Comparison of ENCODE assay signal across 8 cellular contexts in the genomic region with DNA sequence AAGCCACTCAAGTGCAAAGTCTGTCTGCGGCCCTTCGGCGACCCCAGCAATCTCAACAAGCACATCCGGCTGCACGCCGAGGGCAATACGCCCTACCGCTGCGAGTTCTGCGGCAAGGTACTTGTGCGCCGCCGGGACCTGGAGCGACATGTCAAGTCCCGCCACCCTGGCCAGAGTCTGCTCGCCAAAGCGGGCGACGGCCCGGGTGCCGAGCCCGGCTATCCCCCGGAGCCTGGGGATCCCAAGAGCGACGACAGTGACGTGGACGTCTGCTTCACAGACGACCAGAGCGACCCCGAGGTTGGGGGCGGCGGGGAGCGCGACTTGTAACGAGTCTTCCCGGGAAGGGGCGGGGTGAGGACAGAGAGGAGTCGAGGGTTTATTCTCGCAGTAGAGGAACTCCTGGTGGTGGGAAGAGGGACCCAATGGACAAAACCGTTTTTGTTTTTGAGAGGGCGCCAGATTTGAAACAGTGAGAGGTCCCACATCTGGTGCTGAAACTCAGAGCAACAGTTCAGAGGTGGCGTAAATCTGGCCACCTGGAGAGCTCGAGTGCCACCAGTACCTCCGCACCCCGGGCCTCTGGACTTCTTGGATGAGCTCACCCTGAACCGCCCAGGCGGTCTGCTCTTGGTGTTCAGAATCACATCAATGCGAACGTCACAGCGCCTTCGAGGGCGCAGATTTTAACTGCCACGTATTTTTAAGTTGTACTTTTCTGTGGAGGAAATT. TPM values are rescaled to one million over a fixed set of nuclear protein-coding genes. Genes with fewer than 3 reads are reported as not detected.
DNase-seq lines count a peak whose midpoint lies in the region; ATAC-seq and TF ChIP-seq lines count a peak whose summit lies in the region.

No MANE protein-coding gene starts in this region.

- peaks cover 98% of the 10 kb centered on the region for H3K27me3 ChIP-seq in mononuclear cell (ENCODE audit: insufficient read depth, low read length)
- H3K27me3 ChIP-seq in adrenal gland = peaks cover 91% of the 10 kb centered on the region

- H3K27me3 Mint-ChIP-seq in activated naive CD8-positive, alpha-beta T cell treated with anti-CD3 and anti-CD28 coated beads for 36 hours = peaks cover 88% of the 10 kb centered on the region

- H3K4me3 ChIP-seq in mononuclear cell (ENCODE audit: low read length) (peak overlapping the region; percentile 14), adrenal gland (peak overlapping the region in 1 of 4 donors; percentile 59)

- H3K4me1 ChIP-seq in mononuclear cell (ENCODE audit: insufficient read depth, low read length) (peaks cover 21% of the 10 kb centered on the region), adrenal gland (replicated peaks in 1 of 2) (peaks cover 13 to 18% of the 10 kb centered on the region in 2 donors)

- peaks cover 3% of the 10 kb centered on the region for H3K36me3 Mint-ChIP-seq in activated naive CD8-positive, alpha-beta T cell treated with anti-CD3 and anti-CD28 coated beads for 36 hours

- H3K4me3 Mint-ChIP-seq in activated naive CD8-positive, alpha-beta T cell treated with anti-CD3 and anti-CD28 coated beads for 36 hours = peak overlapping the region; percentile 63

- POLR2A ChIA-PET in RWPE1 (lab: Yijun Ruan, JAX; ENCODE audit: low non-redundant PET) = no interaction called here

- no peak overlapping the region for H3K27ac ChIP-seq in RWPE1
- no peak overlapping the region for H3K27ac ChIP-seq in adrenal gland

- H3K9me3 ChIP-seq in mononuclear cell (ENCODE audit: low read depth, low read length) = no peaks in the 10 kb centered on the region
- H3K9me3 ChIP-seq in adrenal gland (replicated peaks in 1 of 3) = no peaks in the 10 kb centered on the region

- H3K27ac Mint-ChIP-seq in activated naive CD8-positive, alpha-beta T cell treated with anti-CD3 and anti-CD28 coated beads for 36 hours = no peak overlapping the region

- intact Hi-C loops in adrenal gland (cut with DNase I) = no loop called here

- DNase-seq in DMS 273 (lab: John Stamatoyannopoulos, UW; ENCODE audit: unreplicated experiment) (peak; percentile 95), GM20000 (ENCODE audit: low spot score) (peak; percentile 53), NCI-H1105 treated with DMSO at 0.1 percent for 48 hours (lab: John Stamatoyannopoulos, UW) (peak; percentile 71), RWPE1 (ENCODE audit: low spot score) (no peak), adrenal gland (no peak)
- peak; percentile 37 for DNase-seq in activated naive CD8-positive, alpha-beta T cell treated with anti-CD3 and anti-CD28 coated beads for 36 hours

- no peaks in the 10 kb centered on the region for H3K36me3 ChIP-seq in adrenal gland (replicated peaks in 1 of 2)

- TF ChIP-seq CTCF in GM20000 (IDR thresholded peaks at IDR 0.05; ENCODE audit: extremely low read depth, missing control alignments) = no peak
- no peak for TF ChIP-seq CTCF in RWPE1 (conservative IDR thresholded peaks at IDR 0.05; ENCODE audit: low read depth)
- TF ChIP-seq CTCF in adrenal gland (IDR thresholded peaks at IDR 0.05) = no peak

- H3K4me1 Mint-ChIP-seq in activated naive CD8-positive, alpha-beta T cell treated with anti-CD3 and anti-CD28 coated beads for 36 hours = peaks cover 23% of the 10 kb centered on the region

- CTCF ChIA-PET in RWPE1 (lab: Yijun Ruan, JAX) = interaction anchor here (0.7 kb wide), 1 partner anchor 224 kb away, joined by 3 read pairs; no protein-coding TSS in a partner anchor

- ATAC-seq in HG03342 (IDR thresholded peaks at IDR 0.05; ENCODE audit: unreplicated experiment) = no peak

- 5 to 13% (median 7%) methylated on average over 21 to 53 of the region's 53 CpGs for WGBS in adrenal gland, 4 donors

- no peak for TF ChIP-seq POLR2A in adrenal gland (IDR thresholded peaks at IDR 0.05)

- H3K9me3 Mint-ChIP-seq in activated naive CD8-positive, alpha-beta T cell treated with anti-CD3 and anti-CD28 coated beads for 36 hours = peaks cover 3% of the 10 kb centered on the region

RNA-seq across cellular contexts. Expression of a gene that starts 8.0 kb away (rescaled TPM):
- under 1 TPM in 1 of 2 experiments, not detected in 1; 0.10 TPM for total RNA-seq in activated naive CD8-positive, alpha-beta T cell treated with anti-CD3 and anti-CD28 coated beads for 36 hours
- total RNA-seq in mononuclear cell = under 0.01 TPM
- not detected for total RNA-seq in adrenal gland
- polyA plus RNA-seq in adrenal gland = not detected

RNA-seq across cellular contexts. Expression of a gene that starts 46.1 kb away (rescaled TPM):
- total RNA-seq in activated naive CD8-positive, alpha-beta T cell treated with anti-CD3 and anti-CD28 coated beads for 36 hours = 10 to 100 TPM; 77.3 to 80.5 TPM
- total RNA-seq in mononuclear cell (72.6 TPM), adrenal gland (10 to 100 TPM; 30.5 to 80.8 (median 54.4) TPM)
- 10 to 100 TPM; 18.7 to 80.2 (median 28.5) TPM for polyA plus RNA-seq in adrenal gland

Comparison
In these comparisons a context has a peak if more than half of its experiments do, and no peak if none do; other contexts are left out.
1. DNase-seq: peak in DMS 273 (single experiment), GM20000 (single experiment), NCI-H1105 treated with DMSO at 0.1 percent for 48 hours (single experiment) and activated naive CD8-positive, alpha-beta T cell treated with anti-CD3 and anti-CD28 coated beads for 36 hours (single experiment); none in RWPE1 (single experiment) and adrenal gland (0 of 7).